In genomic region chr17:35088647-35088910, GRCh38 we compare ENCODE assay signal across 8 cellular contexts. TPM values are rescaled to one million over a fixed set of nuclear protein-coding genes. Genes with fewer than 3 reads are reported as not detected.
DNase-seq lines count a peak whose midpoint lies in the region; FAIRE-seq and TF ChIP-seq lines count a peak whose summit lies in the region.

No MANE protein-coding gene starts in this region.

- no peaks in the 10 kb centered on the region for H3K4me1 ChIP-seq in breast epithelium
- H3K4me1 ChIP-seq in mesendoderm (ENCODE audit: control insufficient read depth, low read depth, low read length) = peaks cover 10% of the 10 kb centered on the region

- H2AK5ac ChIP-seq in mesendoderm (ENCODE audit: low read length) = no peak overlapping the region

- H3K4me3 ChIP-seq in GM12864 (ENCODE audit: low read depth, low read length) = peak overlapping the region; percentile 85
- peak overlapping the region; percentile 78 to 93 (median 80) for H3K4me3 ChIP-seq in breast epithelium
- peak overlapping the region; percentile 75 for H3K4me3 ChIP-seq in mesendoderm (ENCODE audit: low read length)

- DNase-seq in GM12864 (ENCODE audit: low read depth) (peak; percentile 71), breast epithelium (ENCODE audit: low spot score in 2 of 2) (peak in 1 of 2 donors; percentile 24), mesendoderm (peak; percentile 82), frontal cortex (ENCODE audit: low spot score in 2 of 2) (no peak), ecto neural progenitor cell (ENCODE audit: low spot score) (no peak), NCI-H1694 treated with DMSO at 0.1 percent for 48 hours (lab: John Stamatoyannopoulos, UW) (no peak), GDM1 (lab: John Stamatoyannopoulos, UW) (no peak)

- H3K56ac ChIP-seq in mesendoderm (ENCODE audit: low read length) = peak overlapping the region; percentile 81

- H3K4ac ChIP-seq in mesendoderm (ENCODE audit: low read depth, low read length) = peak overlapping the region; percentile 88

- H3K79me2 ChIP-seq in mesendoderm (ENCODE audit: control insufficient read depth, insufficient read depth, low read length) = no peaks in the 10 kb centered on the region

- peak overlapping the region; percentile 48 for H2BK5ac ChIP-seq in mesendoderm (ENCODE audit: low read length)

- no peak for TF ChIP-seq CTCF in GM12864 (IDR thresholded peaks at IDR 0.05; ENCODE audit: low read depth, low read length, missing control alignments)
- no peak for TF ChIP-seq CTCF in breast epithelium (IDR thresholded peaks at IDR 0.05)

- peak overlapping the region; percentile 73 for H3K4me2 ChIP-seq in mesendoderm (ENCODE audit: low read length)

- FAIRE-seq in frontal cortex (lab: Jason Lieb, UNC) = no peak

- H3K23ac ChIP-seq in mesendoderm (ENCODE audit: low read length) = peak overlapping the region; percentile 67

- intact Hi-C loops in breast epithelium (cut with DNase I; ENCODE audit: low total_unique reads) = no loop called here

- no peak for TF ChIP-seq POLR2A in breast epithelium (IDR thresholded peaks at IDR 0.05)

- no peak overlapping the region for H4K8ac ChIP-seq in mesendoderm (ENCODE audit: low read depth, low read length)

- no peaks in the 10 kb centered on the region for H3K36me3 ChIP-seq in KOPT-K1 (ENCODE audit: insufficient read depth, low read length)
- H3K36me3 ChIP-seq in breast epithelium = no peaks in the 10 kb centered on the region
- H3K36me3 ChIP-seq in mesendoderm (ENCODE audit: control insufficient read depth, insufficient read depth, low read length) = no peaks in the 10 kb centered on the region

- peak overlapping the region; percentile 59 for H3K27ac ChIP-seq in KOPT-K1 (ENCODE audit: low read depth, low read length, poor library complexity, severe bottlenecking)
- peak overlapping the region; percentile 92 to 94 for H3K27ac ChIP-seq in breast epithelium
- peak overlapping the region; percentile 92 for H3K27ac ChIP-seq in mesendoderm (ENCODE audit: low read depth, low read length)

- H3K27me3 ChIP-seq in breast epithelium (no peaks in the 10 kb centered on the region), mesendoderm (ENCODE audit: insufficient read depth, low read length, poor library complexity) (no peaks in the 10 kb centered on the region)

- H3K9me3 ChIP-seq in KOPT-K1 (ENCODE audit: insufficient read depth, low read length, poor library complexity, severe bottlenecking) = no peaks in the 10 kb centered on the region
- no peaks in the 10 kb centered on the region for H3K9me3 ChIP-seq in breast epithelium

- no peak overlapping the region for H4K5ac ChIP-seq in mesendoderm (ENCODE audit: low read length)

- H2BK120ac ChIP-seq in mesendoderm (ENCODE audit: low read depth, low read length) = no peak overlapping the region

- H3K18ac ChIP-seq in mesendoderm (ENCODE audit: low read length) = peak overlapping the region; percentile 72

- H2BK15ac ChIP-seq in mesendoderm (replicated peaks; ENCODE audit: low read depth) = no peak overlapping the region

- WGBS in mesendoderm (ENCODE audit: extremely low coverage, insufficient coverage, low lambda C conversion rate) = no CpG with 5 or more reads among the region's 13 CpGs

- H3K79me1 ChIP-seq in mesendoderm (ENCODE audit: low read length) = no peaks in the 10 kb centered on the region

- H3K9ac ChIP-seq in mesendoderm (ENCODE audit: low read length) = peak overlapping the region; percentile 52

RNA-seq across cellular contexts. Expression of gene RFFL, which starts 25.1 kb away (rescaled TPM):
- total RNA-seq in breast epithelium (10 to 100 TPM; 13.8 to 27.5 (median 19.4) TPM), frontal cortex (5.3 TPM)
- 10.7 TPM for polyA plus RNA-seq in mesendoderm (2013, experiment 1 of 2)
- polyA plus RNA-seq in mesendoderm (2013, experiment 2 of 2) = 10.8 TPM

RNA-seq across cellular contexts. Expression of gene RAD51D, which starts 31.1 kb away (rescaled TPM):
- 10 to 100 TPM in 2 of 3 donors, 1 to 10 TPM in 1; 7.9 to 12.6 (median 10.5) TPM for total RNA-seq in breast epithelium
- 7.3 TPM for polyA plus RNA-seq in mesendoderm (2013, experiment 1 of 2)
- polyA plus RNA-seq in mesendoderm (2013, experiment 2 of 2) = 7.3 TPM
- 9.8 TPM for total RNA-seq in frontal cortex

RNA-seq across cellular contexts. Expression of gene FNDC8, which starts 32.8 kb away (rescaled TPM):
- total RNA-seq in breast epithelium (not detected), frontal cortex (not detected)
- polyA plus RNA-seq in mesendoderm (2013, experiment 1 of 2) = 0.03 TPM
- not detected for polyA plus RNA-seq in mesendoderm (2013, experiment 2 of 2)

RNA-seq across cellular contexts. Expression of gene NLE1, which starts 53.5 kb away (rescaled TPM):
- 10 to 100 TPM; 15.2 to 32.1 (median 18.2) TPM for total RNA-seq in breast epithelium
- 25.7 TPM for polyA plus RNA-seq in mesendoderm (2013, experiment 1 of 2)
- polyA plus RNA-seq in mesendoderm (2013, experiment 2 of 2) = 25.8 TPM
- total RNA-seq in frontal cortex = 19.2 TPM

RNA-seq across cellular contexts. Expression of gene UNC45B, which starts 59.0 kb away (rescaled TPM):
- total RNA-seq in breast epithelium (not detected), frontal cortex (under 0.01 TPM)
- polyA plus RNA-seq in mesendoderm (2013, experiment 1 of 2) = 0.06 TPM
- polyA plus RNA-seq in mesendoderm (2013, experiment 2 of 2) = 0.08 TPM

Comparison
In these comparisons a context has a peak if more than half of its experiments do, and no peak if none do; other contexts are left out.
1. DNase-seq: peak in GM12864 (single experiment) and mesendoderm (single experiment); none in frontal cortex (0 of 2), ecto neural progenitor cell (single experiment), NCI-H1694 treated with DMSO at 0.1 percent for 48 hours (single experiment) and GDM1 (single experiment).
2. Peak in every context shown above with its lines, with median percentiles within 50 percentile points of each other: H3K4me3 ChIP-seq and H3K27ac ChIP-seq.